Comparison of ENCODE assay signal across 1 cellular context in genomic region chr16:67170168-67170947, GRCh38.
TF ChIP-seq lines count a peak whose summit lies in the region.

NOL3 (plus strand) TSS chr16:67170538.

TF ChIP-seq in WTC11, 78 proteins besides CTCF, POLR2A, EP300 and RAD21 (continued from another document):
- TF ChIP-seq, protein P1, sequence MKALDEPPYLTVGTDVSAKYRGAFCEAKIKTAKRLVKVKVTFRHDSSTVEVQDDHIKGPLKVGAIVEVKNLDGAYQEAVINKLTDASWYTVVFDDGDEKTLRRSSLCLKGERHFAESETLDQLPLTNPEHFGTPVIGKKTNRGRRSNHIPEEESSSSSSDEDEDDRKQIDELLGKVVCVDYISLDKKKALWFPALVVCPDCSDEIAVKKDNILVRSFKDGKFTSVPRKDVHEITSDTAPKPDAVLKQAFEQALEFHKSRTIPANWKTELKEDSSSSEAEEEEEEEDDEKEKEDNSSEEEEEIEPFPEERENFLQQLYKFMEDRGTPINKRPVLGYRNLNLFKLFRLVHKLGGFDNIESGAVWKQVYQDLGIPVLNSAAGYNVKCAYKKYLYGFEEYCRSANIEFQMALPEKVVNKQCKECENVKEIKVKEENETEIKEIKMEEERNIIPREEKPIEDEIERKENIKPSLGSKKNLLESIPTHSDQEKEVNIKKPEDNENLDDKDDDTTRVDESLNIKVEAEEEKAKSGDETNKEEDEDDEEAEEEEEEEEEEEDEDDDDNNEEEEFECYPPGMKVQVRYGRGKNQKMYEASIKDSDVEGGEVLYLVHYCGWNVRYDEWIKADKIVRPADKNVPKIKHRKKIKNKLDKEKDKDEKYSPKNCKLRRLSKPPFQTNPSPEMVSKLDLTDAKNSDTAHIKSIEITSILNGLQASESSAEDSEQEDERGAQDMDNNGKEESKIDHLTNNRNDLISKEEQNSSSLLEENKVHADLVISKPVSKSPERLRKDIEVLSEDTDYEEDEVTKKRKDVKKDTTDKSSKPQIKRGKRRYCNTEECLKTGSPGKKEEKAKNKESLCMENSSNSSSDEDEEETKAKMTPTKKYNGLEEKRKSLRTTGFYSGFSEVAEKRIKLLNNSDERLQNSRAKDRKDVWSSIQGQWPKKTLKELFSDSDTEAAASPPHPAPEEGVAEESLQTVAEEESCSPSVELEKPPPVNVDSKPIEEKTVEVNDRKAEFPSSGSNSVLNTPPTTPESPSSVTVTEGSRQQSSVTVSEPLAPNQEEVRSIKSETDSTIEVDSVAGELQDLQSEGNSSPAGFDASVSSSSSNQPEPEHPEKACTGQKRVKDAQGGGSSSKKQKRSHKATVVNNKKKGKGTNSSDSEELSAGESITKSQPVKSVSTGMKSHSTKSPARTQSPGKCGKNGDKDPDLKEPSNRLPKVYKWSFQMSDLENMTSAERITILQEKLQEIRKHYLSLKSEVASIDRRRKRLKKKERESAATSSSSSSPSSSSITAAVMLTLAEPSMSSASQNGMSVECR (CRISPR knock-in tag; IDR thresholded peaks at IDR 0.05; ENCODE audit: borderline replicate concordance): no peak
- no peak for TF ChIP-seq FOXP4 (CRISPR knock-in tag; IDR thresholded peaks at IDR 0.05)
- no peak for TF ChIP-seq NR3C1 (CRISPR knock-in tag; conservative IDR thresholded peaks at IDR 0.05; ENCODE audit: low read depth)
- no peak for TF ChIP-seq ZNF532 (CRISPR knock-in tag; IDR thresholded peaks at IDR 0.05; ENCODE audit: borderline replicate concordance)
- no peak for TF ChIP-seq ELF4 (CRISPR knock-in tag; IDR thresholded peaks at IDR 0.05; ENCODE audit: low read depth)
- TF ChIP-seq TEAD1 (CRISPR knock-in tag; IDR thresholded peaks at IDR 0.05): no peak
